Comparison of ENCODE assay signal across 22 cellular contexts in genomic region chr4:1497189-1497801, GRCh38.
A peak's percentile ranks its signal among the peaks of the same experiment; 100 is the strongest.
DNase-seq lines count a peak whose midpoint lies in the region; ATAC-seq, FAIRE-seq and TF ChIP-seq lines count a peak whose summit lies in the region.
"Had no signal": no experiment of that assay in that cellular context is flagged by ENCODE, and none has a peak within 500 bp of the region (broad histone marks: within the 10 kb centered on the region; RNA-seq: fewer than 3 reads in every experiment).

No MANE protein-coding gene starts in this region.

- H3K27me3 ChIP-seq in right atrium auricular region (no peaks in the 10 kb centered on the region), K562 (ENCODE audit: control insufficient read depth in 2 of 2, insufficient read depth in 2 of 2, low read length in 2 of 2) (peaks cover 26 to 64% of the 10 kb centered on the region in 2 experiments), upper lobe of right lung (peaks cover 25% of the 10 kb centered on the region), mesendoderm (ENCODE audit: insufficient read depth, low read length, poor library complexity) (no peaks in the 10 kb centered on the region), foreskin keratinocyte (no peaks in the 10 kb centered on the region)

- 0% methylated on average over 6 of the region's 7 CpGs for WGBS in K562 (ENCODE audit: insufficient coverage, low coverage, missing lambda C conversion rate)
- whole genome bisulfite sequencing in mesendoderm (ENCODE audit: extremely low coverage, insufficient coverage, low lambda C conversion rate) = 100% methylated on average over 4 of the region's 7 CpGs

- DNase-seq in Right ventricle myocardium inferior (ENCODE audit: missing footprints) = peak; percentile 45
- DNase-seq in right atrium auricular region (ENCODE audit: low spot score) = no peak
- DNase-seq in natural killer cell treated with Interleukin-12 subunit alpha and Interleukin-12 subunit beta and Interleukin-15 and Interleukin-18, amount 100 ng/mL, for 72 hours (ENCODE audit: low spot score) = peak; percentile 3
- DNase-seq in natural killer cell = no peak
- DNase-seq in K562 (ENCODE audit: extremely low read depth in 1 of 4, low spot score in 3 of 4) = no peak
- peak; percentile 23 for DNase-seq in upper lobe of right lung
- DNase-seq in mesendoderm = no peak
- no peak for DNase-seq in foreskin keratinocyte
- DNase-seq: ACHN; C1 segment of cervical spinal cord; Calu3; CD4-positive, alpha-beta memory T cell; COR-L47; DND-41; GM23248; H9; HFFc6 had no signal

- H3K4me3 Mint-ChIP-seq in natural killer cell treated with Interleukin-12 subunit alpha and Interleukin-12 subunit beta and Interleukin-15 and Interleukin-18, amount 100 ng/mL, for 72 hours = no peak overlapping the region
- H3K4me3 Mint-ChIP-seq in natural killer cell = no peak overlapping the region
- H3K4me3 Mint-ChIP-seq: CD4-positive, alpha-beta memory T cell; H9; HFFc6 had no signal

- no TSS peak for BruUV-seq in K562 (replicated peaks; lab: Mats Ljungman, UMichigan)

- no peak for TF ChIP-seq RAD21 in K562 (CRISPR knock-in tag; conservative IDR thresholded peaks at IDR 0.05 in 1 of 2, IDR thresholded peaks at IDR 0.05 in 1 of 2)

- no peaks in the 10 kb centered on the region for H3K4me1 Mint-ChIP-seq in natural killer cell treated with Interleukin-12 subunit alpha and Interleukin-12 subunit beta and Interleukin-15 and Interleukin-18, amount 100 ng/mL, for 72 hours (ENCODE audit: low read depth in 2 of 2)
- H3K4me1 Mint-ChIP-seq in natural killer cell = no peaks in the 10 kb centered on the region
- H3K4me1 Mint-ChIP-seq: CD4-positive, alpha-beta memory T cell; H9 had no signal

- H2BK120ac ChIP-seq in mesendoderm (ENCODE audit: low read depth, low read length) = no peak overlapping the region

- no peak overlapping the region for H3K9ac ChIP-seq in K562 (ENCODE audit: insufficient read depth in 1 of 2, low read depth in 2 of 2, low read length in 2 of 2)
- no peak overlapping the region for H3K9ac ChIP-seq in mesendoderm (ENCODE audit: low read length)
- H3K9ac ChIP-seq: GM23248 had no signal

- H4K20me1 ChIP-seq in K562 (replicated peaks; ENCODE audit: control insufficient read depth, insufficient read depth, low read length) = no peaks in the 10 kb centered on the region

- no peak overlapping the region for H3K18ac ChIP-seq in mesendoderm (ENCODE audit: low read length)

- H4K8ac ChIP-seq in mesendoderm (ENCODE audit: low read depth, low read length) = no peak overlapping the region

- no peak overlapping the region for H3K4me3 ChIP-seq in right atrium auricular region
- no peak overlapping the region for H3K4me3 ChIP-seq in K562
- no peak overlapping the region for H3K4me3 ChIP-seq in upper lobe of right lung
- no peak overlapping the region for H3K4me3 ChIP-seq in mesendoderm (ENCODE audit: low read length)
- H3K4me3 ChIP-seq: A549, GM23248 had no signal

- H3K27ac ChIP-seq in right atrium auricular region (no peak overlapping the region), K562 (ENCODE audit: extremely low read depth, low read depth, low read length) (no peak overlapping the region), upper lobe of right lung (no peak overlapping the region), mesendoderm (ENCODE audit: low read depth, low read length) (no peak overlapping the region), foreskin keratinocyte (no peak overlapping the region)
- H3K27ac ChIP-seq: 22Rv1, A549, GM23248 had no signal

- H3K9me1 ChIP-seq in K562 (ENCODE audit: control insufficient read depth, insufficient read depth, low read length) = no peaks in the 10 kb centered on the region

- H3K9me3 Mint-ChIP-seq in natural killer cell treated with Interleukin-12 subunit alpha and Interleukin-12 subunit beta and Interleukin-15 and Interleukin-18, amount 100 ng/mL, for 72 hours = no peaks in the 10 kb centered on the region
- no peaks in the 10 kb centered on the region for H3K9me3 Mint-ChIP-seq in natural killer cell
- H3K9me3 Mint-ChIP-seq: CD4-positive, alpha-beta memory T cell; H9; HFFc6 had no signal

- no peaks in the 10 kb centered on the region for H3K79me2 ChIP-seq in K562 (ENCODE audit: control insufficient read depth, insufficient read depth, low read length)
- H3K79me2 ChIP-seq in mesendoderm (ENCODE audit: control insufficient read depth, insufficient read depth, low read length) = no peaks in the 10 kb centered on the region

- in situ Hi-C loops in K562 (cut with MboI) = no loop called here

- no peak overlapping the region for H3K27ac Mint-ChIP-seq in natural killer cell treated with Interleukin-12 subunit alpha and Interleukin-12 subunit beta and Interleukin-15 and Interleukin-18, amount 100 ng/mL, for 72 hours
- H3K27ac Mint-ChIP-seq in natural killer cell = no peak overlapping the region
- H3K27ac Mint-ChIP-seq: CD4-positive, alpha-beta memory T cell; H9; HFFc6 had no signal

- no peaks in the 10 kb centered on the region for H3K4me1 ChIP-seq in right atrium auricular region
- peaks cover 0 to 38% of the 10 kb centered on the region in 2 experiments; a peak in 2 of 5 replicates for H3K4me1 ChIP-seq in K562 (replicated peaks in 1 of 2; ENCODE audit: control insufficient read depth in 2 of 2, insufficient read depth in 2 of 2, low read length in 2 of 2)
- H3K4me1 ChIP-seq in upper lobe of right lung = no peaks in the 10 kb centered on the region
- no peaks in the 10 kb centered on the region for H3K4me1 ChIP-seq in mesendoderm (ENCODE audit: control insufficient read depth, low read depth, low read length)
- no peaks in the 10 kb centered on the region for H3K4me1 ChIP-seq in foreskin keratinocyte
- H3K4me1 ChIP-seq: A549 had no signal

- TF ChIP-seq CTCF in right atrium auricular region (IDR thresholded peaks at IDR 0.05) (no peak), natural killer cell (IDR thresholded peaks at IDR 0.05) (no peak), K562 (IDR thresholded peaks at IDR 0.05 in 2 of 3, conservative IDR thresholded peaks at IDR 0.05 in 1 of 3; ENCODE audit: insufficient read depth in 2 of 3, low read depth in 1 of 3, low read length in 3 of 3) (no peak), upper lobe of right lung (IDR thresholded peaks at IDR 0.05) (no peak), foreskin keratinocyte (conservative IDR thresholded peaks at IDR 0.05) (no peak)

- FAIRE-seq in K562 (lab: Jason Lieb, UNC) = no peak
- FAIRE-seq: A549, G401.6, GM19239 had no signal

- ATAC-seq in Right ventricle myocardium inferior (no peak), natural killer cell (no peak), K562 (no peak), upper lobe of right lung (no peak), foreskin keratinocyte (no peak)
- no peak for ATAC-seq in natural killer cell treated with Interleukin-12 subunit alpha and Interleukin-12 subunit beta and Interleukin-15 and Interleukin-18, amount 100 ng/mL, for 72 hours
- ATAC-seq: A549, HCT116 had no signal

- no peak overlapping the region for H4K5ac ChIP-seq in mesendoderm (ENCODE audit: low read length)

- H3K56ac ChIP-seq in mesendoderm (ENCODE audit: low read length) = no peak overlapping the region

- intact Hi-C loops in Right ventricle myocardium inferior (cut with DNase I) (no loop called here), natural killer cell (cut with micrococcal nuclease) (no loop called here), K562 (cut with micrococcal nuclease) (no loop called here), upper lobe of right lung (cut with DNase I) (no loop called here)

- no peak for TF ChIP-seq POLR2A in K562 (conservative IDR thresholded peaks at IDR 0.05)

- no peaks in the 10 kb centered on the region for H3K27me3 Mint-ChIP-seq in natural killer cell treated with Interleukin-12 subunit alpha and Interleukin-12 subunit beta and Interleukin-15 and Interleukin-18, amount 100 ng/mL, for 72 hours
- no peaks in the 10 kb centered on the region for H3K27me3 Mint-ChIP-seq in natural killer cell (ENCODE audit: low read depth in 2 of 2)

- H3K36me3 ChIP-seq in right atrium auricular region (no peaks in the 10 kb centered on the region), K562 (ENCODE audit: control insufficient read depth, insufficient read depth, low read length) (no peaks in the 10 kb centered on the region), upper lobe of right lung (no peaks in the 10 kb centered on the region), mesendoderm (ENCODE audit: control insufficient read depth, insufficient read depth, low read length) (no peaks in the 10 kb centered on the region)

- no peak overlapping the region for H2AFZ ChIP-seq in K562 (ENCODE audit: low read depth, low read length)
- H2AFZ ChIP-seq: GM23248 had no signal

- H3K4me2 ChIP-seq in K562 (ENCODE audit: insufficient read depth, low read length) (no peak overlapping the region), mesendoderm (ENCODE audit: low read length) (no peak overlapping the region)
- H3K4me2 ChIP-seq: A549 had no signal

- CTCF ChIA-PET in K562 (lab: Yijun Ruan, JAX; ENCODE audit: low intra/inter-chr PET ratio) = no interaction called here

- no peak overlapping the region for H3K23ac ChIP-seq in mesendoderm (ENCODE audit: low read length)

- H2BK5ac ChIP-seq in mesendoderm (ENCODE audit: low read length) = no peak overlapping the region

- no peak overlapping the region for H3K4ac ChIP-seq in mesendoderm (ENCODE audit: low read depth, low read length)

- no peaks in the 10 kb centered on the region for H3K9me3 ChIP-seq in right atrium auricular region
- no peaks in the 10 kb centered on the region for H3K9me3 ChIP-seq in K562 (replicated peaks; ENCODE audit: control insufficient read depth, insufficient read depth, low read depth, low read length)
- H3K9me3 ChIP-seq in upper lobe of right lung = no peaks in the 10 kb centered on the region
- H3K9me3 ChIP-seq: A549 had no signal

- no peaks in the 10 kb centered on the region for H3K79me1 ChIP-seq in mesendoderm (ENCODE audit: low read length)

- H2BK15ac ChIP-seq in mesendoderm (replicated peaks; ENCODE audit: low read depth) = no peak overlapping the region

- H2AK5ac ChIP-seq in mesendoderm (ENCODE audit: low read length) = no peak overlapping the region

- no peak for TF ChIP-seq EP300 in K562 (IDR thresholded peaks at IDR 0.05; ENCODE audit: low read length)

- H3K36me3 Mint-ChIP-seq in natural killer cell treated with Interleukin-12 subunit alpha and Interleukin-12 subunit beta and Interleukin-15 and Interleukin-18, amount 100 ng/mL, for 72 hours = no peaks in the 10 kb centered on the region
- no peaks in the 10 kb centered on the region for H3K36me3 Mint-ChIP-seq in natural killer cell
- H3K36me3 Mint-ChIP-seq: CD4-positive, alpha-beta memory T cell had no signal

- POLR2A ChIA-PET in K562 (lab: Yijun Ruan, JAX) = interaction anchor here (0.8 to 1.1 kb wide), 2 partner anchors 10 to 16 kb away, joined by 3 read pairs; no protein-coding TSS in a partner anchor

TF ChIP-seq in K562, 482 proteins besides CTCF, POLR2A, EP300 and RAD21:
- TF ChIP-seq LEF1 (IDR thresholded peaks at IDR 0.05) (no peak), EGR1 (conservative IDR thresholded peaks at IDR 0.05) (0 out of 2 replicates have a peak, but pooled peaks have one; percentile 15), TSC22D4 (tag; IDR thresholded peaks at IDR 0.05) (0 out of 2 replicates have a peak, but pooled peaks have one; percentile 27)

Comparison
In these comparisons a context has a peak if more than half of its experiments do, and no peak if none do; other contexts are left out.
1. DNase-seq: peak in Right ventricle myocardium inferior (single experiment), natural killer cell treated with Interleukin-12 subunit alpha and Interleukin-12 subunit beta and Interleukin-15 and Interleukin-18, amount 100 ng/mL, for 72 hours (single experiment) and upper lobe of right lung (single experiment); none in right atrium auricular region (single experiment), natural killer cell (single experiment), K562 (0 of 4), mesendoderm (single experiment) and foreskin keratinocyte (0 of 2).